28 cellular contexts compared by ENCODE assay signal in genomic region chr15:39643747-39644520, GRCh38.
DNase-seq lines count a peak whose midpoint lies in the region; ATAC-seq, FAIRE-seq and TF ChIP-seq lines count a peak whose summit lies in the region.
"Had no signal": no experiment of that assay in that cellular context is flagged by ENCODE, and none has a peak within 500 bp of the region (broad histone marks: within the 10 kb centered on the region; RNA-seq: fewer than 3 reads in every experiment).

No MANE protein-coding gene starts in this region.

- no peak overlapping the region for H3K27ac ChIP-seq in H9 (ENCODE audit: insufficient read length, low read depth, low read length)
- H3K27ac ChIP-seq: 22Rv1, body of pancreas, HL-60, right atrium auricular region, RWPE1 had no signal

- no peak overlapping the region for H3T11ph ChIP-seq in H9 (ENCODE audit: low read length)

- H3K9me3 Mint-ChIP-seq in H9 = no peaks in the 10 kb centered on the region
- H3K9me3 Mint-ChIP-seq: activated T-helper 2 cell treated with anti-CD3 and anti-CD28 coated beads, Interferon-gamma antibody, Interleukin-2, Interleukin-4, amounts not matched to agents 10 μg/mL and 5 μg/mL and 100 μg/mL, durations not matched to agents 14 hours and 24 hours and 36 hours; CD4-positive, CD25-positive, alpha-beta regulatory T cell; natural killer cell treated with Interleukin-12 subunit alpha and Interleukin-12 subunit beta and Interleukin-15 and Interleukin-18, amount 100 ng/mL, for 72 hours had no signal

- no peak overlapping the region for H3K4me3 Mint-ChIP-seq in H9
- H3K4me3 Mint-ChIP-seq: natural killer cell treated with Interleukin-12 subunit alpha and Interleukin-12 subunit beta and Interleukin-15 and Interleukin-18, amount 100 ng/mL, for 72 hours had no signal

- no peak overlapping the region for H2BK20ac ChIP-seq in H9 (ENCODE audit: low read depth, low read length, poor library complexity, severe bottlenecking)

- H2BK120ac ChIP-seq in H9 (ENCODE audit: low read depth, low read length, poor library complexity, severe bottlenecking) = no peak overlapping the region

- WGBS in H9 (ENCODE audit: extremely low coverage, insufficient read length, low lambda C conversion rate) = no CpG with 5 or more reads among the region's 13 CpGs

- peaks cover 9 to 30% of the 10 kb centered on the region in 2 experiments for H3K4me1 Mint-ChIP-seq in H9

- no peaks in the 10 kb centered on the region for H3K9me3 ChIP-seq in H9 (ENCODE audit: control insufficient read depth, low read depth, low read length)
- H3K9me3 ChIP-seq: body of pancreas, right atrium auricular region, SK-N-SH had no signal

- no peak overlapping the region for H3K56ac ChIP-seq in H9 (ENCODE audit: insufficient read length, low read depth, low read length)

- H2AK5ac ChIP-seq in H9 (ENCODE audit: insufficient read length, low read length) = no peak overlapping the region

- H2BK15ac ChIP-seq in H9 (ENCODE audit: low read depth, low read length) = no peak overlapping the region; the same call in 1 of the 2 replicates

- H3K4me1 ChIP-seq in H9 (ENCODE audit: insufficient read depth, low read length) = no peaks in the 10 kb centered on the region
- H3K4me1 ChIP-seq: body of pancreas had no signal

- peak overlapping the region in 2 of 3 experiments; percentile 15 to 18; a peak in 1 of 7 replicates for H3K27ac Mint-ChIP-seq in H9
- H3K27ac Mint-ChIP-seq: activated T-helper 2 cell treated with anti-CD3 and anti-CD28 coated beads, Interferon-gamma antibody, Interleukin-2, Interleukin-4, amounts not matched to agents 10 μg/mL and 5 μg/mL and 100 μg/mL, durations not matched to agents 14 hours and 24 hours and 36 hours; CD4-positive, CD25-positive, alpha-beta regulatory T cell; natural killer cell treated with Interleukin-12 subunit alpha and Interleukin-12 subunit beta and Interleukin-15 and Interleukin-18, amount 100 ng/mL, for 72 hours had no signal

- H4K20me1 ChIP-seq in H9 (ENCODE audit: control insufficient read depth, insufficient read depth, insufficient read length) = no peaks in the 10 kb centered on the region

- no peak overlapping the region for H2BK12ac ChIP-seq in H9 (ENCODE audit: insufficient read length, low read depth, low read length)

- H3K79me2 ChIP-seq in H9 (ENCODE audit: insufficient read depth, low read length) = no peaks in the 10 kb centered on the region

- H3K9ac ChIP-seq in H9 (ENCODE audit: extremely low read depth, insufficient read length, low read length) = no peak overlapping the region
- H3K9ac ChIP-seq: SK-N-SH had no signal

- no peaks in the 10 kb centered on the region for H3K79me1 ChIP-seq in H9 (ENCODE audit: insufficient read depth, low read depth, low read length, poor library complexity, severe bottlenecking)

- no peaks in the 10 kb centered on the region for H3K27me3 ChIP-seq in H9 (ENCODE audit: insufficient read depth, low read length)
- H3K27me3 ChIP-seq: body of pancreas, right atrium auricular region had no signal

- H4K8ac ChIP-seq in H9 (replicated peaks; ENCODE audit: insufficient read length, low read depth, low read length) = no peak overlapping the region

- H3K4me2 ChIP-seq in H9 (ENCODE audit: insufficient read depth, insufficient read length, low read length) = no peak overlapping the region
- H3K4me2 ChIP-seq: SK-N-SH had no signal

- no peak for TF ChIP-seq CTCF in H9 (conservative IDR thresholded peaks at IDR 0.05)

- H2AFZ ChIP-seq in H9 (ENCODE audit: low read length) = no peak overlapping the region

- H3K23ac ChIP-seq in H9 (ENCODE audit: insufficient read length, low read depth, low read length) = no peak overlapping the region

- H2BK5ac ChIP-seq in H9 (ENCODE audit: insufficient read length, low read length) = no peak overlapping the region

- no peaks in the 10 kb centered on the region for H3K23me2 ChIP-seq in H9 (ENCODE audit: insufficient read length, low read depth, low read length, poor library complexity, severe bottlenecking)

- peak; percentile 25 to 55 for ATAC-seq in activated CD4-positive, CD25-positive, alpha-beta regulatory T cell treated with anti-CD3 and anti-CD28 coated beads, Interleukin-2, amount 50 U/mL, for 24 hours
- no peak for ATAC-seq in GM18517 (IDR thresholded peaks at IDR 0.05; ENCODE audit: unreplicated experiment)
- ATAC-seq: body of pancreas, left ventricle myocardium superior had no signal

- H4K5ac ChIP-seq in H9 (ENCODE audit: insufficient read length, low read depth, low read length) = no peak overlapping the region

- H3K4ac ChIP-seq in H9 (ENCODE audit: low read depth, low read length) = no peak overlapping the region

- no peaks in the 10 kb centered on the region; the same call in 1 of the 2 replicates for H3K27me3 Mint-ChIP-seq in H9 (ENCODE audit: low read depth)

- no peak overlapping the region for H3K18ac ChIP-seq in H9 (ENCODE audit: insufficient read length, low read depth, low read length)

- peak; percentile 71 for FAIRE-seq in colon (lab: Jason Lieb, UNC)
- FAIRE-seq: D721Med, GM18507 had no signal

- H3K36me3 Mint-ChIP-seq in H9 (ENCODE audit: insufficient read depth in 1 of 3, low read depth in 3 of 3) = no peaks in the 10 kb centered on the region
- H3K36me3 Mint-ChIP-seq: CD4-positive, CD25-positive, alpha-beta regulatory T cell; natural killer cell treated with Interleukin-12 subunit alpha and Interleukin-12 subunit beta and Interleukin-15 and Interleukin-18, amount 100 ng/mL, for 72 hours had no signal

- no peak for DNase-seq in activated CD4-positive, CD25-positive, alpha-beta regulatory T cell (lab: John Stamatoyannopoulos, UW)
- DNase-seq in H9 = no peak
- peak; percentile 47 for DNase-seq in putamen (ENCODE audit: low spot score)
- DNase-seq in NCI-H1417 treated with DMSO at 0.1 percent for 48 hours (lab: John Stamatoyannopoulos, UW) = no peak
- no peak for DNase-seq in medulla oblongata (ENCODE audit: extremely low spot score)
- DNase-seq: activated CD4-positive, alpha-beta T cell treated with anti-CD3 and anti-CD28 coated beads for 4 hours; body of pancreas; CD4-positive, CD25-positive, alpha-beta regulatory T cell; effector CD4-positive, alpha-beta T cell; Kasumi-1; left ventricle myocardium superior; midbrain; MV-4-11; NCI-H146; NCI-H446 treated with DMSO at 0.1 percent for 48 hours; SK-N-SH; stimulated activated CD4-positive, alpha-beta T cell treated with anti-CD3 and anti-CD28 coated beads, Interleukin-2, amount 100 ng/mL, for 48 hours had no signal

- no peak overlapping the region for H4K91ac ChIP-seq in H9 (ENCODE audit: insufficient read length, low read depth, low read length)

- no peak overlapping the region for H3K14ac ChIP-seq in H9 (ENCODE audit: insufficient read depth, low read length)
